In genomic region chr19:5309438-5310204, GRCh38 we compare ENCODE assay signal across 1 cellular context.
A peak's percentile ranks its signal among the peaks of the same experiment; 100 is the strongest.
TF ChIP-seq lines count a peak whose summit lies in the region.

No MANE protein-coding gene starts in this region.

TF ChIP-seq in H1, 55 proteins besides CTCF, POLR2A, EP300 and RAD21 (continued from another document):
- TF ChIP-seq ATF3 (IDR thresholded peaks at IDR 0.05; ENCODE audit: insufficient read depth, low read depth, low read length) (no peak), KDM1A (IDR thresholded peaks at IDR 0.05; ENCODE audit: borderline replicate concordance, low read length) (peak; percentile 93; the same call in 1 of the 2 replicates), SIN3A (conservative IDR thresholded peaks at IDR 0.05 in 1 of 2, IDR thresholded peaks at IDR 0.05 in 1 of 2; ENCODE audit: low read depth in 1 of 2, low read length in 2 of 2) (no peak), MAFK (IDR thresholded peaks at IDR 0.05; ENCODE audit: low read depth, low read length) (no peak), HDAC2 (IDR thresholded peaks at IDR 0.05; ENCODE audit: borderline replicate concordance in 1 of 2, low read depth in 2 of 2, low read length in 2 of 2) (peak in 1 of 2 experiments; percentile 71; a peak in 2 of 4 replicates)
